In the genomic region with DNA sequence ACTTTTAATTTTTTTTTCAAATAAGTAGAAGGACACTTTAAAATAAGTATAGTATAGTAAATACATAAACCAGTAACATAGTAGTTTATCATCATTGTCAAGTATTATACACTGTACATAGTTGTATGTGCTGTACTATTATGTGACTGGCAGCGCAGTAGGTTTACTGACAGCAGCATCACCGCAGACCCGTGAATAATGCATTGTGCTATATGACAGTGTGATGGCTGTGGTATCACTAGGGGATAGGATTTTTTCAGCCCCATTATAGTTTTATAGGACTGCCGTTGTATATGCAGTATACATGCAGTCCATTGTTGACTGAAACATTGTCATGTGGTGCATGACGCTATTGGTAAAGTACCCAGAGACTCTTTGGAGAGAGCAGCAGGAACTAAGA, we compare ENCODE assay signal across 35 cellular contexts.
"Had no signal": no experiment of that assay in that cellular context is flagged by ENCODE, and none has a peak within 500 bp of the region (broad histone marks: within the 10 kb centered on the region; RNA-seq: fewer than 3 reads in every experiment).

No MANE protein-coding gene starts in this region.

- FAIRE-seq: astrocyte, bronchial epithelial cell had no signal

- H3K4me3 ChIP-seq: adrenal gland, ascending aorta, body of pancreas, breast epithelium, cardiac muscle cell had no signal

- H3K27me3 ChIP-seq: adrenal gland, ascending aorta, body of pancreas, brain microvascular endothelial cell, breast epithelium, cardiac muscle cell had no signal

- ATAC-seq: activated naive CD4-positive, alpha-beta T cell treated with anti-CD3 and anti-CD28 coated beads, Interleukin-2, amount 50 U/mL, for 72 hours; activated naive CD8-positive, alpha-beta T cell treated with anti-CD3 and anti-CD28 coated beads, Interleukin-2, amount 50 U/mL, for 24 hours; activated T-cell treated with anti-CD3 and anti-CD28 coated beads, Interleukin-2, amount 50 U/mL, for 4 hours; activated T-cell treated with anti-CD3 and anti-CD28 coated beads, Interleukin-2, amount 50 U/mL, for 72 hours; activated T-helper 17 cell treated with anti-CD3 and anti-CD28 coated beads, Interleukin-2, amount 50 U/mL, for 72 hours; body of pancreas had no signal

- H3K4me1 ChIP-seq: adrenal gland, ascending aorta, body of pancreas, breast epithelium had no signal

- H3K36me3 ChIP-seq: adrenal gland, ascending aorta, brain microvascular endothelial cell, breast epithelium, cardiac muscle cell had no signal

- DNase-seq: activated effector memory CD4-positive, alpha-beta T cell treated with anti-CD3 and anti-CD28 coated beads, Interleukin-2, amount 50 U/mL, for 16 hours; activated effector memory CD4-positive, alpha-beta T cell treated with Interleukin-2 at 50 U/mL for 16 hours; activated gamma-delta T cell; activated gamma-delta T cell treated with Interleukin-2 at 50 U/mL for 16 hours; activated naive CD4-positive, alpha-beta T cell; activated naive CD4-positive, alpha-beta T cell treated with anti-CD3 and anti-CD28 coated beads for 36 hours; activated naive CD4-positive, alpha-beta T cell treated with anti-CD3 and anti-CD28 coated beads, Interleukin-2, amount 10 ng/mL, durations not matched to agents 7 days and 5 days; activated naive CD4-positive, alpha-beta T cell treated with anti-CD3 and anti-CD28 coated beads, Interleukin-2, amount 50 U/mL, for 16 hours; activated naive CD4-positive, alpha-beta T cell treated with Interleukin-2 at 50 U/mL for 16 hours; activated naive CD8-positive, alpha-beta T cell treated with anti-CD3 and anti-CD28 coated beads for 36 hours; activated naive CD8-positive, alpha-beta T cell treated with anti-CD3 and anti-CD28 coated beads, Interleukin-2, amount 10 ng/mL, durations not matched to agents 7 days and 5 days; activated naive CD8-positive, alpha-beta T cell treated with anti-CD3 and anti-CD28 coated beads, Interleukin-2, amount 50 U/mL, for 24 hours; activated T-cell treated with anti-CD3 and anti-CD28 coated beads for 4 hours; activated T-cell treated with anti-CD3 and anti-CD28 coated beads, Interleukin-2, amount 50 U/mL, for 1 hour; activated T-cell treated with anti-CD3 and anti-CD28 coated beads, Interleukin-2, amount 50 U/mL, for 24 hours; activated T-cell treated with anti-CD3 and anti-CD28 coated beads, Interleukin-2, amount 50 U/mL, for 4 hours; activated T-cell treated with anti-CD3 and anti-CD28 coated beads, Interleukin-2, amount 50 U/mL, for 48 hours; activated T-cell treated with anti-CD3 and anti-CD28 coated beads, Interleukin-2, amount 50 U/mL, for 72 hours; adrenal gland; amniotic stem cell; amygdala; anterior cingulate cortex; aorta; body of pancreas; brain microvascular endothelial cell; caudate nucleus; central memory CD4-positive, alpha-beta T cell; cerebellar nuclear complex had no signal

- H3K27ac ChIP-seq: adrenal gland, ascending aorta, body of pancreas, brain microvascular endothelial cell, breast epithelium, cardiac muscle cell had no signal

- H3K9me3 ChIP-seq: adrenal gland, ascending aorta, body of pancreas, breast epithelium had no signal
